ENCODE assay signal across 24 cellular contexts in the genomic region with DNA sequence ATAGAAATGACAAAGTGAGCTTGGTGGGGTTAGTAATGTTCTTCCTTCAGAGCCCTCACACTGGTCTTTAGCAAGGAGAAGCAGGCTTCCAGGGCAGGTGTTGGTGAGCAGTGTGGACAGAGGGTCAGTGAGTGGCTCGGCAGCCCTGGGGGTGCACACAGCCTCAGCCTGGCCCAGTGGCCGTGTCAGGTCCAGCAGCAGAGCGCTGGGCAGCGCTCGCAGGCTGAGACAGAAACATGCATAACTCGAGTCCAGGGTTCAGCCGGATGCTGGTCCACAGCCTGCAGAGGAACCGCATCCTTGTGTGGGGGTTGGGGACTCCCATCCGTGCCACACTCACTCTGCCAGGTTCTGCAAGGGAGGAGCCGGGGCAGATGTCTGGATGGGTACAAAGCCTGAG. TPM values are rescaled to one million over a fixed set of nuclear protein-coding genes. Genes with fewer than 3 reads are reported as not detected.
"Had no signal": no experiment of that assay in that cellular context is flagged by ENCODE, and none has a peak within 500 bp of the region (broad histone marks: within the 10 kb centered on the region; RNA-seq: fewer than 3 reads in every experiment).

No MANE protein-coding gene starts in this region.

- H3K27ac ChIP-seq: breast epithelium, esophagus squamous epithelium, gastrocnemius medialis, sigmoid colon, testis, uterus, WERI-Rb-1 had no signal

- H3K4me2 ChIP-seq: smooth muscle cell had no signal

- H3K27ac Mint-ChIP-seq: activated CD4-positive, alpha-beta T cell treated with anti-CD3 and anti-CD28 coated beads, Interleukin-2, amount 10 ng/mL, durations not matched to agents 7 days and 5 days; activated CD8-positive, alpha-beta T cell treated with anti-CD3 and anti-CD28 coated beads for 36 hours; activated naive CD8-positive, alpha-beta T cell treated with anti-CD3 and anti-CD28 coated beads for 36 hours; activated T-helper 17 cell treated with anti-CD3 and anti-CD28 coated beads, Interleukin-2, amount 50 U/mL, for 72 hours; natural killer cell; stimulated activated naive B cell treated with anti-CD40 and anti-IgM and Interleukin-4, amounts not matched to agents 10 μg/mL and 1 μg/mL and 100 μg/mL, for 72 hours had no signal

- DNase-seq: activated CD4-positive, alpha-beta T cell treated with anti-CD3 and anti-CD28 coated beads, Interleukin-2, amount 10 ng/mL, durations not matched to agents 7 days and 5 days; activated CD4-positive, CD25-positive, alpha-beta regulatory T cell treated with anti-CD3 and anti-CD28 coated beads, Interleukin-2, amount 50 U/mL, for 72 hours; activated CD8-positive, alpha-beta T cell treated with anti-CD3 and anti-CD28 coated beads for 36 hours; activated naive CD8-positive, alpha-beta T cell treated with anti-CD3 and anti-CD28 coated beads for 36 hours; esophagus squamous epithelium; gastrocnemius medialis; hypothalamus; left cardiac atrium; midbrain; natural killer cell; sigmoid colon; stimulated activated CD4-positive, alpha-beta T cell treated with anti-CD3 and anti-CD28 coated beads, Interleukin-15, amount 100 ng/mL, for 24 hours; stimulated activated naive B cell treated with anti-CD40 and anti-IgM and Interleukin-4, amounts not matched to agents 10 μg/mL and 1 μg/mL and 100 μg/mL, for 72 hours; T-helper 1 cell; testis; trophoblast cell; uterus; WERI-Rb-1 had no signal

- H3K4me3 ChIP-seq: breast epithelium, dorsolateral prefrontal cortex, esophagus squamous epithelium, gastrocnemius medialis, sigmoid colon, smooth muscle cell, testis, uterus had no signal

- H3K4me1 ChIP-seq: breast epithelium, esophagus squamous epithelium, gastrocnemius medialis, sigmoid colon, testis, uterus had no signal

- ATAC-seq: activated CD8-positive, alpha-beta T cell treated with anti-CD3 and anti-CD28 coated beads for 36 hours; activated T-helper 17 cell treated with anti-CD3 and anti-CD28 coated beads, Interleukin-2, amount 50 U/mL, for 72 hours; gastrocnemius medialis; left cardiac atrium; natural killer cell; stimulated activated naive B cell treated with anti-CD40 and anti-IgM and Interleukin-4, amounts not matched to agents 10 μg/mL and 1 μg/mL and 100 μg/mL, for 72 hours had no signal

- H3K27me3 ChIP-seq: breast epithelium, dorsolateral prefrontal cortex, esophagus squamous epithelium, gastrocnemius medialis, sigmoid colon, testis, uterus had no signal

- H3K4me3 Mint-ChIP-seq: activated CD4-positive, alpha-beta T cell treated with anti-CD3 and anti-CD28 coated beads, Interleukin-2, amount 10 ng/mL, durations not matched to agents 7 days and 5 days; activated CD8-positive, alpha-beta T cell treated with anti-CD3 and anti-CD28 coated beads for 36 hours; activated naive CD8-positive, alpha-beta T cell treated with anti-CD3 and anti-CD28 coated beads for 36 hours; activated T-helper 17 cell treated with anti-CD3 and anti-CD28 coated beads, Interleukin-2, amount 50 U/mL, for 72 hours; central memory CD8-positive, alpha-beta T cell; natural killer cell; stimulated activated naive B cell treated with anti-CD40 and anti-IgM and Interleukin-4, amounts not matched to agents 10 μg/mL and 1 μg/mL and 100 μg/mL, for 72 hours had no signal

- H3K27me3 Mint-ChIP-seq: activated CD4-positive, alpha-beta T cell treated with anti-CD3 and anti-CD28 coated beads, Interleukin-2, amount 10 ng/mL, durations not matched to agents 7 days and 5 days; activated CD8-positive, alpha-beta T cell treated with anti-CD3 and anti-CD28 coated beads for 36 hours; activated naive CD8-positive, alpha-beta T cell treated with anti-CD3 and anti-CD28 coated beads for 36 hours; activated T-helper 17 cell treated with anti-CD3 and anti-CD28 coated beads, Interleukin-2, amount 50 U/mL, for 72 hours; central memory CD8-positive, alpha-beta T cell; stimulated activated naive B cell treated with anti-CD40 and anti-IgM and Interleukin-4, amounts not matched to agents 10 μg/mL and 1 μg/mL and 100 μg/mL, for 72 hours had no signal

- H3K36me3 Mint-ChIP-seq: natural killer cell had no signal

- H3K36me3 ChIP-seq: uterus had no signal

- H3K9me3 Mint-ChIP-seq: activated CD4-positive, alpha-beta T cell treated with anti-CD3 and anti-CD28 coated beads, Interleukin-2, amount 10 ng/mL, durations not matched to agents 7 days and 5 days; activated CD8-positive, alpha-beta T cell treated with anti-CD3 and anti-CD28 coated beads for 36 hours; activated naive CD8-positive, alpha-beta T cell treated with anti-CD3 and anti-CD28 coated beads for 36 hours; activated T-helper 17 cell treated with anti-CD3 and anti-CD28 coated beads, Interleukin-2, amount 50 U/mL, for 72 hours; central memory CD8-positive, alpha-beta T cell; natural killer cell; stimulated activated naive B cell treated with anti-CD40 and anti-IgM and Interleukin-4, amounts not matched to agents 10 μg/mL and 1 μg/mL and 100 μg/mL, for 72 hours had no signal

- H3K9me3 ChIP-seq: breast epithelium, esophagus squamous epithelium, gastrocnemius medialis, sigmoid colon, testis, uterus had no signal

RNA-seq across cellular contexts. Expression of a gene that starts 53.2 kb away (rescaled TPM):
- total RNA-seq: sigmoid colon, smooth muscle cell had no signal
- polyA plus RNA-seq: liver, smooth muscle cell had no signal
